In genomic region chr18:69916412-69916811, GRCh38 we compare ENCODE assay signal across 1 cellular context.
TF ChIP-seq lines count a peak whose summit lies in the region.

No MANE protein-coding gene starts in this region.

TF ChIP-seq in endothelial cell of umbilical vein, 7 proteins besides CTCF, POLR2A, EP300 and RAD21:
- TF ChIP-seq MYC (IDR thresholded peaks at IDR 0.05; ENCODE audit: low read depth, low read length), result no peak
- no peak for TF ChIP-seq FOS (IDR thresholded peaks at IDR 0.05; ENCODE audit: borderline replicate concordance, insufficient read depth, low read length)
- TF ChIP-seq MAX (IDR thresholded peaks at IDR 0.05; ENCODE audit: insufficient read depth, insufficient read length), result no peak
- TF ChIP-seq GATA2 (IDR thresholded peaks at IDR 0.05; ENCODE audit: insufficient read depth, insufficient read length, low read depth, low read length), result no peak
